ENCODE assay signal across 11 cellular contexts in the genomic region with DNA sequence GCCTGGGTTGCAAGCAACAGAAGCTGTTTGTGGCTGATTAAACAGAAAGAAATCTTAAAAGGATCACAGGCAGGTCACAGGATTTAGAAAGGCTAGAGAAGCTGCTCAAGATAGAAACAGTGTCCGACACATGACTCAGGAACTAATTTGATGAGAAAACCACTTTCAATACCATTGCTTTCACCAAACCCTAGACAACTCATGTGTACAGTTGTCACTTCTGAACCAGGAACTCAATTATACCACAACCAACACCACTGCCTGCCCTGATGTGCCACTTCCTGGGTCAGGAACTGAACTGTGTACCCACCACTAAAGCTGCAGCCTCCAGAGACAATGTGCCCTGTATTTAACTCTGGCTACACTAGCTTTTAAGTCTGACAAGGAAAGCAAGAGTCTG. TPM values are rescaled to one million over a fixed set of nuclear protein-coding genes. Genes with fewer than 3 reads are reported as not detected.
DNase-seq lines count a peak whose midpoint lies in the region; ATAC-seq and TF ChIP-seq lines count a peak whose summit lies in the region.
"Had no signal": no experiment of that assay in that cellular context is flagged by ENCODE, and none has a peak within 500 bp of the region (broad histone marks: within the 10 kb centered on the region; RNA-seq: fewer than 3 reads in every experiment).

No MANE protein-coding gene starts in this region.

- peak overlapping the region; percentile 22 for H3K4me2 ChIP-seq in Karpas-422 (ENCODE audit: low read depth, low read length, poor library complexity, severe bottlenecking)

- H3K9me3 Mint-ChIP-seq in immature natural killer cell: no peaks in the 10 kb centered on the region

- no peak overlapping the region for H3K9ac ChIP-seq in Karpas-422 (ENCODE audit: low read length)
- H3K9ac ChIP-seq in colonic mucosa (ENCODE audit: low read depth in 2 of 2, low read length in 2 of 2): no peak overlapping the region

- no peaks in the 10 kb centered on the region for H3K79me2 ChIP-seq in Karpas-422 (ENCODE audit: low read length)

- H3K36me3 Mint-ChIP-seq in immature natural killer cell: peaks cover 0 to 5% (median 0%) of the 10 kb centered on the region in 3 donors

- peaks cover 2 to 13% (median 3%) of the 10 kb centered on the region in 3 donors for H3K27me3 Mint-ChIP-seq in immature natural killer cell (ENCODE audit: low read depth in 3 of 3)

- no peak overlapping the region for H3K27ac ChIP-seq in Karpas-422 (ENCODE audit: low read length)
- H3K27ac ChIP-seq in colonic mucosa: no peak overlapping the region
- H3K27ac ChIP-seq in dorsolateral prefrontal cortex: peak overlapping the region in 2 of 59 donors; percentile 12 to 14
- H3K27ac ChIP-seq: ascending aorta had no signal

- H3K4me3 ChIP-seq in Karpas-422 (ENCODE audit: low read length) (no peak overlapping the region), colonic mucosa (no peak overlapping the region), dorsolateral prefrontal cortex (no peak overlapping the region)
- H3K4me3 ChIP-seq: ascending aorta had no signal

- no peaks in the 10 kb centered on the region for H3K27me3 ChIP-seq in Karpas-422 (ENCODE audit: low read length)
- no peaks in the 10 kb centered on the region for H3K27me3 ChIP-seq in colonic mucosa
- H3K27me3 ChIP-seq in dorsolateral prefrontal cortex: no peaks in the 10 kb centered on the region
- H3K27me3 ChIP-seq: ascending aorta had no signal

- no peaks in the 10 kb centered on the region for H3K9me2 ChIP-seq in Karpas-422 (replicated peaks; ENCODE audit: insufficient read depth, low read length)

- ATAC-seq in GM18498 (IDR thresholded peaks at IDR 0.05; ENCODE audit: unreplicated experiment): peak; percentile 83
- peak; percentile 86 for ATAC-seq in GM21529 (IDR thresholded peaks at IDR 0.05; ENCODE audit: unreplicated experiment)
- ATAC-seq: HCT116 had no signal

- H4K20me1 ChIP-seq in Karpas-422 (ENCODE audit: insufficient read depth, low read depth, low read length): no peaks in the 10 kb centered on the region; the same call in 1 of the 2 replicates

- intact Hi-C loops in colonic mucosa (cut with DNase I): no loop called here
- intact Hi-C loops in dorsolateral prefrontal cortex (cut with DNase I): no loop called here

- no peaks in the 10 kb centered on the region for H3K9me3 ChIP-seq in Karpas-422 (ENCODE audit: low read length)
- no peaks in the 10 kb centered on the region for H3K9me3 ChIP-seq in colonic mucosa
- H3K9me3 ChIP-seq: ascending aorta had no signal

- H3K4me1 Mint-ChIP-seq in immature natural killer cell: peaks cover 66 to 72% of the 10 kb centered on the region in 2 donors

- no peak for DNase-seq in Karpas-422
- DNase-seq in immature natural killer cell: peak; percentile 78 to 85 (median 82)
- no peak for DNase-seq in colonic mucosa
- DNase-seq in NCI-H2227 treated with DMSO at 0.1 percent for 48 hours (lab: John Stamatoyannopoulos, UW): no peak
- DNase-seq in dorsolateral prefrontal cortex: no peak
- DNase-seq in GM19238 (ENCODE audit: insufficient read length, low spot score): no peak

- H2AFZ ChIP-seq in Karpas-422 (ENCODE audit: low read length): no peak overlapping the region

- H3K4me1 ChIP-seq in Karpas-422 (ENCODE audit: low read length) (peaks cover 30% of the 10 kb centered on the region), colonic mucosa (no peaks in the 10 kb centered on the region)

- peak overlapping the region; percentile 91 to 98 (median 94) for H3K27ac Mint-ChIP-seq in immature natural killer cell

- H3K36me3 ChIP-seq in Karpas-422 (ENCODE audit: insufficient read depth, low read length): no peaks in the 10 kb centered on the region
- no peaks in the 10 kb centered on the region for H3K36me3 ChIP-seq in colonic mucosa
- H3K36me3 ChIP-seq: ascending aorta had no signal

- peak overlapping the region; percentile 75 to 81 (median 80) for H3K4me3 Mint-ChIP-seq in immature natural killer cell

- TF ChIP-seq CTCF in colonic mucosa (IDR thresholded peaks at IDR 0.05) (no peak), dorsolateral prefrontal cortex (IDR thresholded peaks at IDR 0.05 in 54 of 56, conservative IDR thresholded peaks at IDR 0.05 in 2 of 56; ENCODE audit: low read depth in 1 of 56, partially characterized antibody in 56 of 56) (no peak)

RNA-seq across cellular contexts. Expression of gene RHOQ, which starts 6.9 kb away (rescaled TPM):
- 13.9 and 15.8 TPM in 2 replicates for total RNA-seq in Karpas-422 (2014; rRNA removed; shearing (Covaris generic); ENCODE audit: low replicate concordance)
- 1 to 10 TPM; 4.2 to 5.3 (median 5.1) TPM for polyA plus RNA-seq in immature natural killer cell
- total RNA-seq in colonic mucosa (10 to 100 TPM in 1 of 2 donors, 1 to 10 TPM in 1; 7.0 to 22.5 TPM), dorsolateral prefrontal cortex (100 to 1,000 TPM in 7 of 120 experiments, 10 to 100 TPM in 113; 44.1 to 164 (median 72.2) TPM)

RNA-seq across cellular contexts. Expression of gene ATP6V1E2, which starts 7.0 kb away (rescaled TPM):
- total RNA-seq in Karpas-422 (2014; rRNA removed; shearing (Covaris generic); ENCODE audit: low replicate concordance): 1.8 and 2.5 TPM in 2 replicates
- 1 to 10 TPM in 2 of 3 donors, not detected in 1; 4.6 to 5.3 TPM for polyA plus RNA-seq in immature natural killer cell
- total RNA-seq in colonic mucosa: 1 to 10 TPM; 1.5 to 3.6 TPM
- 10 to 100 TPM in 106 of 120 experiments, 1 to 10 TPM in 14; 6.8 to 27.5 (median 13.6) TPM for total RNA-seq in dorsolateral prefrontal cortex

RNA-seq across cellular contexts. Expression of gene TMEM247, which starts 56.0 kb away (rescaled TPM):
- total RNA-seq in Karpas-422 (2014; rRNA removed; shearing (Covaris generic); ENCODE audit: low replicate concordance): not detected in 2 replicates
- polyA plus RNA-seq in immature natural killer cell: not detected
- total RNA-seq in colonic mucosa (not detected), dorsolateral prefrontal cortex (not detected)
- total RNA-seq: ascending aorta, lung microvascular endothelial cell had no signal

Comparison
In these comparisons a context has a peak if more than half of its experiments do, and no peak if none do; other contexts are left out.
1. DNase-seq: peak in immature natural killer cell (3 of 3); none in Karpas-422 (single experiment), colonic mucosa (single experiment), NCI-H2227 treated with DMSO at 0.1 percent for 48 hours (single experiment), dorsolateral prefrontal cortex (0 of 10) and GM19238 (single experiment).